ENCODE assay signal across 9 cellular contexts in genomic region chr6:7085911-7086310, GRCh38. TPM values are rescaled to one million over a fixed set of nuclear protein-coding genes. Genes with fewer than 3 reads are reported as not detected.
DNase-seq lines count a peak whose midpoint lies in the region; ATAC-seq, FAIRE-seq and TF ChIP-seq lines count a peak whose summit lies in the region.
"Had no signal": no experiment of that assay in that cellular context is flagged by ENCODE, and none has a peak within 500 bp of the region (broad histone marks: within the 10 kb centered on the region; RNA-seq: fewer than 3 reads in every experiment).

No MANE protein-coding gene starts in this region.

- no peak for TF ChIP-seq POLR2A in GM18505 (IDR thresholded peaks at IDR 0.05; ENCODE audit: borderline replicate concordance, extremely low read depth, insufficient read depth, insufficient read length)
- no peak for TF ChIP-seq POLR2A in ovary (IDR thresholded peaks at IDR 0.05)

- no peaks in the 10 kb centered on the region for H3K36me3 ChIP-seq in ovary
- no peaks in the 10 kb centered on the region for H3K36me3 ChIP-seq in endodermal cell (ENCODE audit: control insufficient read depth, insufficient read depth, low read length)
- H3K36me3 ChIP-seq: tibial artery had no signal

- DNase-seq in A172 (ENCODE audit: low spot score) (peak; percentile 13), activated B cell treated with CpG ODN at 0.5 μM for 24 hours (no peak), ovary (peak; percentile 41 to 63 (median 48)), dedifferentiated amniotic fluid mesenchymal stem cell (ENCODE audit: extremely low spot score) (no peak), HTR-8/SVneo (ENCODE audit: insufficient read length, low spot score) (no peak), endodermal cell (no peak)

- H3K27ac ChIP-seq in ovary = peak overlapping the region in 1 of 2 donors; percentile 68
- H3K27ac ChIP-seq in endodermal cell (ENCODE audit: low read depth, low read length) = no peak overlapping the region
- H3K27ac ChIP-seq: tibial artery had no signal

- no peak for TF ChIP-seq EP300 in ovary (IDR thresholded peaks at IDR 0.05)

- H3K4me3 ChIP-seq in ovary (no peak overlapping the region), endodermal cell (ENCODE audit: low read length) (no peak overlapping the region)

- FAIRE-seq in HTR-8/SVneo (lab: Jason Lieb, UNC) = no peak

- H3K4me1 ChIP-seq in ovary (ENCODE audit: insufficient read depth) = no peaks in the 10 kb centered on the region
- H3K4me1 ChIP-seq in endodermal cell (ENCODE audit: control insufficient read depth, insufficient read depth, low read length) = peaks cover 10% of the 10 kb centered on the region
- H3K4me1 ChIP-seq: tibial artery had no signal

- intact Hi-C loops in activated B cell treated with CpG ODN at 0.5 μM for 24 hours (cut with micrococcal nuclease) = loop anchor here (1.0 to 5.0 kb wide), 8 partner anchors 12 to 409 kb away; no protein-coding TSS in a partner anchor
- intact Hi-C loops in ovary (cut with DNase I) = loop anchor here in 1 of 4 donors (10.0 kb wide), 1 partner anchor 361 kb away; no protein-coding TSS in a partner anchor

- no peak overlapping the region for H3K9ac ChIP-seq in endodermal cell (ENCODE audit: extremely low read depth, low read length, poor library complexity, severe bottlenecking)

- H3K36me3 Mint-ChIP-seq in activated B cell treated with CpG ODN at 0.5 μM for 24 hours (ENCODE audit: low read depth) (no peaks in the 10 kb centered on the region), endodermal cell (ENCODE audit: low read depth) (no peaks in the 10 kb centered on the region)

- no peaks in the 10 kb centered on the region for H3K9me3 ChIP-seq in ovary
- no peaks in the 10 kb centered on the region for H3K9me3 ChIP-seq in endodermal cell (ENCODE audit: control insufficient read depth, low read length)
- H3K9me3 ChIP-seq: tibial artery had no signal

- CTCF ChIA-PET in activated B cell treated with CpG ODN at 0.5 μM for 24 hours (lab: Charles Lee) = interaction anchor here (1.1 to 2.4 kb wide), 7 partner anchors 12 to 326 kb away, joined by 3 to 16 read pairs (median 4); no protein-coding TSS in a partner anchor

- H3K27ac Mint-ChIP-seq in activated B cell treated with CpG ODN at 0.5 μM for 24 hours (peak overlapping the region; percentile 89), endodermal cell (no peak overlapping the region)

- WGBS in ovary, 3 donors = 88 to 89% (median 88%) methylated on average over 1 of the region's 1 CpG
- 63 to 91% methylated on average over 1 of the region's 1 CpG for WGBS in endodermal cell (ENCODE audit: insufficient coverage in 1 of 2, insufficient read length in 1 of 2), 2 experiments

- POLR2A ChIA-PET in activated B cell treated with CpG ODN at 0.5 μM for 24 hours (lab: Charles Lee) = interaction anchor here (0.6 to 3.3 kb wide), 14 partner anchors 9 to 694 kb away, joined by 3 to 39 read pairs (median 5); partner anchors contain the start of gene RREB1

- TF ChIP-seq CTCF in activated B cell treated with CpG ODN at 0.5 μM for 24 hours (IDR thresholded peaks at IDR 0.05) (no peak), ovary (IDR thresholded peaks at IDR 0.05) (no peak), endodermal cell (conservative IDR thresholded peaks at IDR 0.05) (no peak)

- ATAC-seq in GM18505 (IDR thresholded peaks at IDR 0.05; ENCODE audit: unreplicated experiment) (peak; percentile 17), HG03342 (IDR thresholded peaks at IDR 0.05; ENCODE audit: unreplicated experiment) (peak; percentile 32), activated B cell treated with CpG ODN at 0.5 μM for 24 hours (ENCODE audit: low read depth) (peak; percentile 27)

- H3K4me3 Mint-ChIP-seq in activated B cell treated with CpG ODN at 0.5 μM for 24 hours (peak overlapping the region; percentile 83), endodermal cell (no peak overlapping the region)

- no peaks in the 10 kb centered on the region for H3K9me3 Mint-ChIP-seq in activated B cell treated with CpG ODN at 0.5 μM for 24 hours
- no peaks in the 10 kb centered on the region for H3K9me3 Mint-ChIP-seq in endodermal cell

- H3K4me1 Mint-ChIP-seq in activated B cell treated with CpG ODN at 0.5 μM for 24 hours (peaks cover 30% of the 10 kb centered on the region), endodermal cell (peaks cover 23% of the 10 kb centered on the region)

- H3K27me3 Mint-ChIP-seq in activated B cell treated with CpG ODN at 0.5 μM for 24 hours (no peaks in the 10 kb centered on the region), endodermal cell (ENCODE audit: insufficient read depth) (no peaks in the 10 kb centered on the region)

- H3K27me3 ChIP-seq in ovary (no peaks in the 10 kb centered on the region), endodermal cell (ENCODE audit: control insufficient read depth, insufficient read depth, low read length, poor library complexity, severe bottlenecking) (no peaks in the 10 kb centered on the region)
- H3K27me3 ChIP-seq: tibial artery had no signal

RNA-seq across cellular contexts. Expression of gene RREB1, which starts 21.9 kb away (rescaled TPM):
- 5.1 and 7.3 TPM in 2 replicates for total RNA-seq in A172 (2014; rRNA removed; shearing (Covaris generic))
- 62.2 and 67.7 TPM in 2 replicates for total RNA-seq in activated B cell treated with CpG ODN at 0.5 μM for 24 hours
- 10 to 100 TPM; 21.1 to 64.4 (median 53.3) TPM for total RNA-seq in ovary
- 10 to 100 TPM in 1 of 2 donors, 1 to 10 TPM in 1; 7.3 to 15.1 TPM for polyA plus RNA-seq in ovary
- 10 to 100 TPM; 51.2 to 64.3 TPM for total RNA-seq in endodermal cell
- 13.7 TPM for polyA plus RNA-seq in endodermal cell (2013, experiment 1 of 2)
- polyA plus RNA-seq in endodermal cell (2013, experiment 2 of 2) = 15.6 TPM

Comparison
In these comparisons a context has a peak if more than half of its experiments do, and no peak if none do; other contexts are left out.
1. DNase-seq: peak in A172 (single experiment) and ovary (5 of 5); none in activated B cell treated with CpG ODN at 0.5 μM for 24 hours (single experiment), dedifferentiated amniotic fluid mesenchymal stem cell (single experiment), HTR-8/SVneo (single experiment) and endodermal cell (single experiment).
2. Peak in every context shown above with its lines, with median percentiles within 50 percentile points of each other: ATAC-seq.